Comparison of ENCODE assay signal across 8 cellular contexts in the genomic region with DNA sequence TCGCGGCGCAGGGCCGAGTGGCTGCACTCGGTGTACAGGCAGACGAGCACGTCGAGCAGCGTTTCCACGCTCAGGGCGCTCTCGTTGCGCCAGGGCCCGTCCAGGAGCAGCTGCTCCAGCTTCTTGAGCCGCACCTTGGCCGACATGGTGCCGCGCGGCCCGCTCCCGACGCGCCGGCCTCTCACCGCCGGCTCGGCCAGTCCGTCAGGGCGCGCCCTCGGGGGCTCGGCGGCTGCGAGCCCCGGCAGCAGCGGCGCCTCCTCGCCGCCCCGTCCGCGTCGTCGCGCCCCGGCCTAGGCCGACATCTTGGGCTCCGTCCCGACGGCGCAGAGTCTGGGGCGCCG.
DNase-seq lines count a peak whose midpoint lies in the region; ATAC-seq and FAIRE-seq lines count a peak whose summit lies in the region.

No MANE protein-coding gene starts in this region.

- H3K4me1 Mint-ChIP-seq in memory B cell = peaks cover 26% of the 10 kb centered on the region
- H3K4me1 Mint-ChIP-seq in activated naive CD4-positive, alpha-beta T cell treated with anti-CD3 and anti-CD28 coated beads, Interleukin-2, amount 10 ng/mL, durations not matched to agents 7 days and 5 days = peaks cover 11% of the 10 kb centered on the region

- H3K9ac ChIP-seq in ES-I3 (ENCODE audit: low read depth, low read length) = peak overlapping the region; percentile 89

- H3K36me3 ChIP-seq in ES-I3 (ENCODE audit: insufficient read depth, low read length) = no peaks in the 10 kb centered on the region

- H3K4me3 Mint-ChIP-seq in memory B cell = peak overlapping the region; percentile 24
- no peak overlapping the region for H3K4me3 Mint-ChIP-seq in activated naive CD4-positive, alpha-beta T cell treated with anti-CD3 and anti-CD28 coated beads, Interleukin-2, amount 10 ng/mL, durations not matched to agents 7 days and 5 days

- H3K27me3 Mint-ChIP-seq in memory B cell = no peaks in the 10 kb centered on the region
- H3K27me3 Mint-ChIP-seq in activated naive CD4-positive, alpha-beta T cell treated with anti-CD3 and anti-CD28 coated beads, Interleukin-2, amount 10 ng/mL, durations not matched to agents 7 days and 5 days = peaks cover 71% of the 10 kb centered on the region

- H3K9me3 Mint-ChIP-seq in memory B cell = no peaks in the 10 kb centered on the region
- no peaks in the 10 kb centered on the region for H3K9me3 Mint-ChIP-seq in activated naive CD4-positive, alpha-beta T cell treated with anti-CD3 and anti-CD28 coated beads, Interleukin-2, amount 10 ng/mL, durations not matched to agents 7 days and 5 days

- no peak for FAIRE-seq in urothelium cell line (lab: Jason Lieb, UNC)

- peak overlapping the region; percentile 78 for H3K27ac Mint-ChIP-seq in memory B cell
- no peak overlapping the region for H3K27ac Mint-ChIP-seq in activated naive CD4-positive, alpha-beta T cell treated with anti-CD3 and anti-CD28 coated beads, Interleukin-2, amount 10 ng/mL, durations not matched to agents 7 days and 5 days

- peak; percentile 17 for ATAC-seq in HG03135 (IDR thresholded peaks at IDR 0.05; ENCODE audit: unreplicated experiment)
- ATAC-seq in memory B cell (ENCODE audit: low read depth) = peak; percentile 16

- H3K36me3 Mint-ChIP-seq in memory B cell = peaks cover 4% of the 10 kb centered on the region
- no peaks in the 10 kb centered on the region for H3K36me3 Mint-ChIP-seq in activated naive CD4-positive, alpha-beta T cell treated with anti-CD3 and anti-CD28 coated beads, Interleukin-2, amount 10 ng/mL, durations not matched to agents 7 days and 5 days

- H3K4me1 ChIP-seq in ES-I3 (ENCODE audit: insufficient read depth, low read length) = no peaks in the 10 kb centered on the region

- H3K9me3 ChIP-seq in ES-I3 (ENCODE audit: control insufficient read depth, insufficient read depth, low read length) = no peaks in the 10 kb centered on the region

- H3K27ac ChIP-seq in caudate nucleus (ENCODE audit: low read depth, low read length) = peak overlapping the region; percentile 27

- CTCF ChIA-PET in activated naive CD4-positive, alpha-beta T cell treated with anti-CD3 and anti-CD28 coated beads, Interleukin-2, amount 10 ng/mL, durations not matched to agents 7 days and 5 days (lab: Charles Lee) = no interaction called here

- DNase-seq in caudate nucleus (lab: John Stamatoyannopoulos, UW) (peak in 4 of 61 donors; percentile 4 to 50 (median 35)), memory B cell (ENCODE audit: low spot score in 2 of 2) (no peak), urothelium cell line (ENCODE audit: low spot score) (peak; percentile 9), glomerular visceral epithelial cell (ENCODE audit: extremely low spot score) (no peak)
- DNase-seq in activated naive CD4-positive, alpha-beta T cell treated with anti-CD3 and anti-CD28 coated beads, Interleukin-2, amount 10 ng/mL, durations not matched to agents 7 days and 5 days = no peak
- no peak for DNase-seq in activated CD8-positive, alpha-beta memory T cell treated with anti-CD3 and anti-CD28 coated beads for 24 hours
